ENCODE assay signal across 2 cellular contexts in the genomic region with DNA sequence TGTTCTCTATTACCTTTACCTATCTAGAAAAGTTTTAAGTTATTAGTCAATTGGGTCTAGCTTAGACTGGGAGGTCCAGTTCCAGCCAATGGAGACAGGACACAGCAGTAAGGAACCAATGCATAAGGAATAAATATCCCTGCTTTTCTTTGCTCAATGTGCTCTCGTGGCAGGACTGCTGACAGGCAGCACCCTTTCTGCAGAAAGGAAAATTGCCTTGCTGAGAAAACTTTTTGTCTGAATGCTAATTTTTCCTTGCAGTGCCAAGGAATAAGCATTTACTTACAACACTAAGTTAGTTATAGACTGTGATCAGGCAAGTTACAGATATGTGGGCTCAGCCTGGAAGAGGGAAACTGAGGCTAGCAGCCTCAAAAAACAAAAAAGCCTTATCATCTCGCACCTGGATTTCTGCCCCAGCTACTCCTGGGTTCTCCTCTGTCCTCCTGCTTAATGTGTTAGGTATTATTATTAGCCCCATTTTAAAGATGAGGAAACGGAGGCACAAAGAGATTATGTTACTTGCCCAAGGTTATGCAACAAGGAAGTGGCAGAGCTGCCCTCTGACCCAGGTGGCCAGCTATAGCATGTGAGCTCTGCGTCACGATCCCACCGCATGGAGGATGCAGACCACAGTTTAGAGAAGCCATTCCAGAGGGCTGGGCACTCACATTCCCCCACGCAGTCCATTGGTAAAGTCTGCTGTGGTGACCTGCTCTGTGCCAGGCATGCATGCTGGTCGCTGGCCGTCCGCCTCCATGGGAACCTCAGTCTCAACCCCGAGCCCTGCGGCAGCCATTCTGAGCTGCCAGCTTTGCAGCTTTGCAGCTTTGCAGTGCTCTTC.
TF ChIP-seq lines count a peak whose summit lies in the region.

No MANE protein-coding gene starts in this region.

TF ChIP-seq in HCT116, 20 proteins besides CTCF, POLR2A, EP300 and RAD21:
- TF ChIP-seq, protein P1, sequence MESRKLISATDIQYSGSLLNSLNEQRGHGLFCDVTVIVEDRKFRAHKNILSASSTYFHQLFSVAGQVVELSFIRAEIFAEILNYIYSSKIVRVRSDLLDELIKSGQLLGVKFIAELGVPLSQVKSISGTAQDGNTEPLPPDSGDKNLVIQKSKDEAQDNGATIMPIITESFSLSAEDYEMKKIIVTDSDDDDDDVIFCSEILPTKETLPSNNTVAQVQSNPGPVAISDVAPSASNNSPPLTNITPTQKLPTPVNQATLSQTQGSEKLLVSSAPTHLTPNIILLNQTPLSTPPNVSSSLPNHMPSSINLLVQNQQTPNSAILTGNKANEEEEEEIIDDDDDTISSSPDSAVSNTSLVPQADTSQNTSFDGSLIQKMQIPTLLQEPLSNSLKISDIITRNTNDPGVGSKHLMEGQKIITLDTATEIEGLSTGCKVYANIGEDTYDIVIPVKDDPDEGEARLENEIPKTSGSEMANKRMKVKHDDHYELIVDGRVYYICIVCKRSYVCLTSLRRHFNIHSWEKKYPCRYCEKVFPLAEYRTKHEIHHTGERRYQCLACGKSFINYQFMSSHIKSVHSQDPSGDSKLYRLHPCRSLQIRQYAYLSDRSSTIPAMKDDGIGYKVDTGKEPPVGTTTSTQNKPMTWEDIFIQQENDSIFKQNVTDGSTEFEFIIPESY (IDR thresholded peaks at IDR 0.05; ENCODE audit: extremely low read depth, insufficient replicate concordance, low read length) = no peak
- TF ChIP-seq ZNF274 (IDR thresholded peaks at IDR 0.05; ENCODE audit: low read depth, low read length) = no peak
- no peak for TF ChIP-seq ZFX (IDR thresholded peaks at IDR 0.05)
- TF ChIP-seq CBX3 (IDR thresholded peaks at IDR 0.05; ENCODE audit: low read depth) = peak; percentile 91
- no peak for TF ChIP-seq EZH2phosphoT487 (IDR thresholded peaks at IDR 0.05; ENCODE audit: borderline replicate concordance)
- TF ChIP-seq, protein P2, sequence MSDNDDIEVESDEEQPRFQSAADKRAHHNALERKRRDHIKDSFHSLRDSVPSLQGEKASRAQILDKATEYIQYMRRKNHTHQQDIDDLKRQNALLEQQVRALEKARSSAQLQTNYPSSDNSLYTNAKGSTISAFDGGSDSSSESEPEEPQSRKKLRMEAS (IDR thresholded peaks at IDR 0.05) = no peak
- TF ChIP-seq SIN3A (IDR thresholded peaks at IDR 0.05; ENCODE audit: low read depth) = no peak

TF ChIP-seq in GM12878, 131 proteins besides CTCF, POLR2A, EP300 and RAD21:
- TF ChIP-seq NBN (IDR thresholded peaks at IDR 0.05) (no peak), KLF5 (IDR thresholded peaks at IDR 0.05; ENCODE audit: partially characterized antibody) (peak; percentile 96), SREBF1 (IDR thresholded peaks at IDR 0.05; ENCODE audit: low read length) (no peak), NRF1 (conservative IDR thresholded peaks at IDR 0.05; ENCODE audit: low read depth, low read length) (no peak), CREM (IDR thresholded peaks at IDR 0.05; ENCODE audit: low read depth) (no peak), PAX5 (IDR thresholded peaks at IDR 0.05; ENCODE audit: borderline replicate concordance, low read depth, low read length) (no peak), CBX5 (IDR thresholded peaks at IDR 0.05; ENCODE audit: low read depth) (peak; percentile 100), ZNF384 (IDR thresholded peaks at IDR 0.05; ENCODE audit: borderline replicate concordance, low read depth, low read length) (no peak), POLR2AphosphoS5 (IDR thresholded peaks at IDR 0.05; ENCODE audit: low read length) (no peak), MEF2A (IDR thresholded peaks at IDR 0.05; ENCODE audit: insufficient read depth, low read depth, low read length) (no peak)
- TF ChIP-seq, protein P3, sequence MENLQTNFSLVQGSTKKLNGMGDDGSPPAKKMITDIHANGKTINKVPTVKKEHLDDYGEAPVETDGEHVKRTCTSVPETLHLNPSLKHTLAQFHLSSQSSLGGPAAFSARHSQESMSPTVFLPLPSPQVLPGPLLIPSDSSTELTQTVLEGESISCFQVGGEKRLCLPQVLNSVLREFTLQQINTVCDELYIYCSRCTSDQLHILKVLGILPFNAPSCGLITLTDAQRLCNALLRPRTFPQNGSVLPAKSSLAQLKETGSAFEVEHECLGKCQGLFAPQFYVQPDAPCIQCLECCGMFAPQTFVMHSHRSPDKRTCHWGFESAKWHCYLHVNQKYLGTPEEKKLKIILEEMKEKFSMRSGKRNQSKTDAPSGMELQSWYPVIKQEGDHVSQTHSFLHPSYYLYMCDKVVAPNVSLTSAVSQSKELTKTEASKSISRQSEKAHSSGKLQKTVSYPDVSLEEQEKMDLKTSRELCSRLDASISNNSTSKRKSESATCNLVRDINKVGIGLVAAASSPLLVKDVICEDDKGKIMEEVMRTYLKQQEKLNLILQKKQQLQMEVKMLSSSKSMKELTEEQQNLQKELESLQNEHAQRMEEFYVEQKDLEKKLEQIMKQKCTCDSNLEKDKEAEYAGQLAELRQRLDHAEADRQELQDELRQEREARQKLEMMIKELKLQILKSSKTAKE (IDR thresholded peaks at IDR 0.05; ENCODE audit: low read depth, poor library complexity, severe bottlenecking) = no peak
- TF ChIP-seq, protein P4, sequence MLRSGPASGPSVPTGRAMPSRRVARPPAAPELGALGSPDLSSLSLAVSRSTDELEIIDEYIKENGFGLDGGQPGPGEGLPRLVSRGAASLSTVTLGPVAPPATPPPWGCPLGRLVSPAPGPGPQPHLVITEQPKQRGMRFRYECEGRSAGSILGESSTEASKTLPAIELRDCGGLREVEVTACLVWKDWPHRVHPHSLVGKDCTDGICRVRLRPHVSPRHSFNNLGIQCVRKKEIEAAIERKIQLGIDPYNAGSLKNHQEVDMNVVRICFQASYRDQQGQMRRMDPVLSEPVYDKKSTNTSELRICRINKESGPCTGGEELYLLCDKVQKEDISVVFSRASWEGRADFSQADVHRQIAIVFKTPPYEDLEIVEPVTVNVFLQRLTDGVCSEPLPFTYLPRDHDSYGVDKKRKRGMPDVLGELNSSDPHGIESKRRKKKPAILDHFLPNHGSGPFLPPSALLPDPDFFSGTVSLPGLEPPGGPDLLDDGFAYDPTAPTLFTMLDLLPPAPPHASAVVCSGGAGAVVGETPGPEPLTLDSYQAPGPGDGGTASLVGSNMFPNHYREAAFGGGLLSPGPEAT (IDR thresholded peaks at IDR 0.05; ENCODE audit: low read depth) = peak; percentile 56; the same call in 1 of the 2 replicates
- TF ChIP-seq, protein P5, sequence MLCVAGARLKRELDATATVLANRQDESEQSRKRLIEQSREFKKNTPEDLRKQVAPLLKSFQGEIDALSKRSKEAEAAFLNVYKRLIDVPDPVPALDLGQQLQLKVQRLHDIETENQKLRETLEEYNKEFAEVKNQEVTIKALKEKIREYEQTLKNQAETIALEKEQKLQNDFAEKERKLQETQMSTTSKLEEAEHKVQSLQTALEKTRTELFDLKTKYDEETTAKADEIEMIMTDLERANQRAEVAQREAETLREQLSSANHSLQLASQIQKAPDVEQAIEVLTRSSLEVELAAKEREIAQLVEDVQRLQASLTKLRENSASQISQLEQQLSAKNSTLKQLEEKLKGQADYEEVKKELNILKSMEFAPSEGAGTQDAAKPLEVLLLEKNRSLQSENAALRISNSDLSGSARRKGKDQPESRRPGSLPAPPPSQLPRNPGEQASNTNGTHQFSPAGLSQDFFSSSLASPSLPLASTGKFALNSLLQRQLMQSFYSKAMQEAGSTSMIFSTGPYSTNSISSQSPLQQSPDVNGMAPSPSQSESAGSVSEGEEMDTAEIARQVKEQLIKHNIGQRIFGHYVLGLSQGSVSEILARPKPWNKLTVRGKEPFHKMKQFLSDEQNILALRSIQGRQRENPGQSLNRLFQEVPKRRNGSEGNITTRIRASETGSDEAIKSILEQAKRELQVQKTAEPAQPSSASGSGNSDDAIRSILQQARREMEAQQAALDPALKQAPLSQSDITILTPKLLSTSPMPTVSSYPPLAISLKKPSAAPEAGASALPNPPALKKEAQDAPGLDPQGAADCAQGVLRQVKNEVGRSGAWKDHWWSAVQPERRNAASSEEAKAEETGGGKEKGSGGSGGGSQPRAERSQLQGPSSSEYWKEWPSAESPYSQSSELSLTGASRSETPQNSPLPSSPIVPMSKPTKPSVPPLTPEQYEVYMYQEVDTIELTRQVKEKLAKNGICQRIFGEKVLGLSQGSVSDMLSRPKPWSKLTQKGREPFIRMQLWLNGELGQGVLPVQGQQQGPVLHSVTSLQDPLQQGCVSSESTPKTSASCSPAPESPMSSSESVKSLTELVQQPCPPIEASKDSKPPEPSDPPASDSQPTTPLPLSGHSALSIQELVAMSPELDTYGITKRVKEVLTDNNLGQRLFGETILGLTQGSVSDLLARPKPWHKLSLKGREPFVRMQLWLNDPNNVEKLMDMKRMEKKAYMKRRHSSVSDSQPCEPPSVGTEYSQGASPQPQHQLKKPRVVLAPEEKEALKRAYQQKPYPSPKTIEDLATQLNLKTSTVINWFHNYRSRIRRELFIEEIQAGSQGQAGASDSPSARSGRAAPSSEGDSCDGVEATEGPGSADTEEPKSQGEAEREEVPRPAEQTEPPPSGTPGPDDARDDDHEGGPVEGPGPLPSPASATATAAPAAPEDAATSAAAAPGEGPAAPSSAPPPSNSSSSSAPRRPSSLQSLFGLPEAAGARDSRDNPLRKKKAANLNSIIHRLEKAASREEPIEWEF (IDR thresholded peaks at IDR 0.05; ENCODE audit: insufficient replicate concordance, low read depth, low read length) = no peak
TF ChIP-seq in GM12878: peak in this region for 3.
